Comparison of ENCODE assay signal across 1 cellular context in genomic region chr1:206925116-206925736, GRCh38.
TF ChIP-seq lines count a peak whose summit lies in the region.

No MANE protein-coding gene starts in this region.

TF ChIP-seq in K562, 482 proteins besides CTCF, POLR2A, EP300 and RAD21 (continued from another document and continues in another):
- TF ChIP-seq MTA3 (IDR thresholded peaks at IDR 0.05; ENCODE audit: borderline replicate concordance) (0 out of 2 replicates have a peak, but pooled peaks have one; percentile 26), STAT5A (IDR thresholded peaks at IDR 0.05; ENCODE audit: borderline replicate concordance, low read length) (no peak), HEY1 (CRISPR knock-in tag; IDR thresholded peaks at IDR 0.05; ENCODE audit: borderline replicate concordance) (no peak), SPI1 (IDR thresholded peaks at IDR 0.05; ENCODE audit: borderline replicate concordance, low read depth, low read length) (no peak), MNT (conservative IDR thresholded peaks at IDR 0.05) (no peak), CC2D1A (IDR thresholded peaks at IDR 0.05) (no peak), CCNT2 (IDR thresholded peaks at IDR 0.05; ENCODE audit: borderline replicate concordance, extremely low read depth, insufficient read length, low read depth, low read length) (no peak), THAP7 (CRISPR knock-in tag; IDR thresholded peaks at IDR 0.05) (no peak), NFIC (IDR thresholded peaks at IDR 0.05) (no peak), HDGF (IDR thresholded peaks at IDR 0.05) (no peak), CTCFL (IDR thresholded peaks at IDR 0.05; ENCODE audit: borderline replicate concordance, insufficient read depth, low read depth, low read length, poor library complexity, severe bottlenecking) (no peak), HNRNPH1 (optimal IDR thresholded peaks at IDR 0.05; ENCODE audit: low read depth, low read length) (no peak), ZNF280A (IDR thresholded peaks at IDR 0.05; ENCODE audit: low read depth, partially characterized antibody) (no peak), ZBTB34 (CRISPR knock-in tag; IDR thresholded peaks at IDR 0.05) (no peak), JUN (IDR thresholded peaks at IDR 0.05; ENCODE audit: borderline replicate concordance, low read depth, low read length) (no peak), JUN (CRISPR knock-in tag; IDR thresholded peaks at IDR 0.05; ENCODE audit: borderline replicate concordance) (no peak), RBM17 (IDR thresholded peaks at IDR 0.05; ENCODE audit: borderline replicate concordance, low read depth, low read length) (no peak), CHD7 (IDR thresholded peaks at IDR 0.05; ENCODE audit: low read depth, low read length) (no peak), PHTF2 (CRISPR knock-in tag; IDR thresholded peaks at IDR 0.05) (no peak), ZNF3 (CRISPR knock-in tag; IDR thresholded peaks at IDR 0.05) (no peak), NFYB (IDR thresholded peaks at IDR 0.05; ENCODE audit: extremely low read depth, insufficient read length) (no peak), ARNT (IDR thresholded peaks at IDR 0.05) (no peak), MXD1 (CRISPR knock-in tag; IDR thresholded peaks at IDR 0.05; ENCODE audit: borderline replicate concordance, poor library complexity, severe bottlenecking) (no peak), ZNF395 (CRISPR knock-in tag; IDR thresholded peaks at IDR 0.05) (0 out of 2 replicates have a peak, but pooled peaks have one; percentile 52), HCFC1 (IDR thresholded peaks at IDR 0.05; ENCODE audit: low read depth, low read length) (no peak), GMEB1 (CRISPR knock-in tag; IDR thresholded peaks at IDR 0.05) (no peak), TFAM (CRISPR knock-in tag; conservative IDR thresholded peaks at IDR 0.05) (no peak), NRF1 (conservative IDR thresholded peaks at IDR 0.05 in 1 of 2, IDR thresholded peaks at IDR 0.05 in 1 of 2) (0 out of 4 replicates have a peak, but pooled peaks of 1 of the 2 experiments have one; percentile 25), PTBP1 (IDR thresholded peaks at IDR 0.05; ENCODE audit: low read depth, low read length) (no peak), NFIX (CRISPR knock-in tag; IDR thresholded peaks at IDR 0.05; ENCODE audit: low read depth) (no peak), ZNF830 (CRISPR knock-in tag; IDR thresholded peaks at IDR 0.05) (no peak), HDAC8 (tag; IDR thresholded peaks at IDR 0.05) (no peak), ELF2 (CRISPR knock-in tag; IDR thresholded peaks at IDR 0.05) (no peak), TCF7 (IDR thresholded peaks at IDR 0.05; ENCODE audit: borderline replicate concordance) (no peak), NR2C2 (CRISPR knock-in tag; IDR thresholded peaks at IDR 0.05) (no peak), NR2C2 (tag; IDR thresholded peaks at IDR 0.05) (peak; percentile 64)
